ENCODE assay signal across 1 cellular context in genomic region chr17:68512247-68512966, GRCh38.
TF ChIP-seq lines count a peak whose summit lies in the region.

Gene PRKAR1A, plus strand, starts transcription at chr17:68512430. Its CDS starts 2,970 bp downstream, at chr17:68515400.

TF ChIP-seq in K562, 482 proteins besides CTCF, POLR2A, EP300 and RAD21 (continued from another document and continues in another):
- TF ChIP-seq XRCC3 (IDR thresholded peaks at IDR 0.05) (no peak), ZEB2 (IDR thresholded peaks at IDR 0.05) (no peak), ZNF696 (CRISPR knock-in tag; conservative IDR thresholded peaks at IDR 0.05) (no peak), NCOA4 (IDR thresholded peaks at IDR 0.05; ENCODE audit: partially characterized antibody) (no peak), HIVEP1 (CRISPR knock-in tag; IDR thresholded peaks at IDR 0.05) (no peak), TRIM24 (IDR thresholded peaks at IDR 0.05) (no peak), ZFP1 (CRISPR knock-in tag; IDR thresholded peaks at IDR 0.05) (no peak), ZBTB5 (IDR thresholded peaks at IDR 0.05) (no peak), SAFB2 (IDR thresholded peaks at IDR 0.05; ENCODE audit: borderline replicate concordance, low read depth, low read length, severe bottlenecking) (no peak), USF2 (CRISPR knock-in tag; IDR thresholded peaks at IDR 0.05) (no peak), ZBTB1 (CRISPR knock-in tag; IDR thresholded peaks at IDR 0.05; ENCODE audit: borderline replicate concordance, low read depth) (no peak), SRF (CRISPR knock-in tag; IDR thresholded peaks at IDR 0.05) (peak in 1 of 2 experiments; percentile 27; a peak in 1 of 4 replicates), KDM5B (IDR thresholded peaks at IDR 0.05; ENCODE audit: insufficient replicate concordance, low read depth, low read length) (peak; percentile 65), ZC3H11A (IDR thresholded peaks at IDR 0.05; ENCODE audit: low read depth, low read length) (no peak), TCF15 (CRISPR knock-in tag; IDR thresholded peaks at IDR 0.05) (no peak), BRD4 (IDR thresholded peaks at IDR 0.05) (no peak), ZNF133 (CRISPR knock-in tag; IDR thresholded peaks at IDR 0.05) (no peak), NFE2L1 (tag; IDR thresholded peaks at IDR 0.05; ENCODE audit: borderline replicate concordance, low read depth) (no peak), RBM22 (IDR thresholded peaks at IDR 0.05; ENCODE audit: low read depth, low read length, poor library complexity, severe bottlenecking) (no peak), SMARCA5 (IDR thresholded peaks at IDR 0.05) (no peak), EP400 (IDR thresholded peaks at IDR 0.05) (peak; percentile 75; the same call in 1 of the 2 replicates), CBFA2T3 (IDR thresholded peaks at IDR 0.05) (no peak), SMC3 (conservative IDR thresholded peaks at IDR 0.05; ENCODE audit: insufficient read depth, low read depth, low read length) (no peak), CGGBP1 (CRISPR knock-in tag; IDR thresholded peaks at IDR 0.05) (no peak), ZNF785 (CRISPR knock-in tag; IDR thresholded peaks at IDR 0.05) (no peak), ZNF354B (CRISPR knock-in tag; IDR thresholded peaks at IDR 0.05) (no peak), CEBPZ (IDR thresholded peaks at IDR 0.05; ENCODE audit: borderline replicate concordance, low read depth, low read length) (no peak), ZFP36 (IDR thresholded peaks at IDR 0.05; ENCODE audit: low read depth, low read length, partially characterized antibody) (no peak), SOX6 (IDR thresholded peaks at IDR 0.05) (no peak), ZNF3 (CRISPR knock-in tag; IDR thresholded peaks at IDR 0.05) (no peak), NELFE (IDR thresholded peaks at IDR 0.05; ENCODE audit: insufficient read depth, insufficient read length) (no peak), ATF2 (CRISPR knock-in tag; IDR thresholded peaks at IDR 0.05) (no peak), NCOR1 (IDR thresholded peaks at IDR 0.05) (no peak), SLC30A9 (CRISPR knock-in tag; IDR thresholded peaks at IDR 0.05) (no peak), HCFC1 (IDR thresholded peaks at IDR 0.05; ENCODE audit: low read depth, low read length) (no peak; the same call in 1 of the 2 replicates), KLF1 (tag; IDR thresholded peaks at IDR 0.05) (0 out of 2 replicates have a peak, but pooled peaks have one; percentile 13), ZNF511 (CRISPR knock-in tag; IDR thresholded peaks at IDR 0.05) (no peak), SMARCC2 (IDR thresholded peaks at IDR 0.05; ENCODE audit: low read depth) (no peak), SRSF7 (optimal IDR thresholded peaks at IDR 0.05; ENCODE audit: low read depth, low read length) (no peak), ZKSCAN1 (IDR thresholded peaks at IDR 0.05; ENCODE audit: low read depth, low read length) (no peak), SRSF9 (IDR thresholded peaks at IDR 0.05; ENCODE audit: borderline replicate concordance, low read depth, low read length) (no peak)
- TF ChIP-seq, protein P1, sequence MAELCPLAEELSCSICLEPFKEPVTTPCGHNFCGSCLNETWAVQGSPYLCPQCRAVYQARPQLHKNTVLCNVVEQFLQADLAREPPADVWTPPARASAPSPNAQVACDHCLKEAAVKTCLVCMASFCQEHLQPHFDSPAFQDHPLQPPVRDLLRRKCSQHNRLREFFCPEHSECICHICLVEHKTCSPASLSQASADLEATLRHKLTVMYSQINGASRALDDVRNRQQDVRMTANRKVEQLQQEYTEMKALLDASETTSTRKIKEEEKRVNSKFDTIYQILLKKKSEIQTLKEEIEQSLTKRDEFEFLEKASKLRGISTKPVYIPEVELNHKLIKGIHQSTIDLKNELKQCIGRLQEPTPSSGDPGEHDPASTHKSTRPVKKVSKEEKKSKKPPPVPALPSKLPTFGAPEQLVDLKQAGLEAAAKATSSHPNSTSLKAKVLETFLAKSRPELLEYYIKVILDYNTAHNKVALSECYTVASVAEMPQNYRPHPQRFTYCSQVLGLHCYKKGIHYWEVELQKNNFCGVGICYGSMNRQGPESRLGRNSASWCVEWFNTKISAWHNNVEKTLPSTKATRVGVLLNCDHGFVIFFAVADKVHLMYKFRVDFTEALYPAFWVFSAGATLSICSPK (IDR thresholded peaks at IDR 0.05; ENCODE audit: borderline replicate concordance) = no peak
- TF ChIP-seq, protein P2, sequence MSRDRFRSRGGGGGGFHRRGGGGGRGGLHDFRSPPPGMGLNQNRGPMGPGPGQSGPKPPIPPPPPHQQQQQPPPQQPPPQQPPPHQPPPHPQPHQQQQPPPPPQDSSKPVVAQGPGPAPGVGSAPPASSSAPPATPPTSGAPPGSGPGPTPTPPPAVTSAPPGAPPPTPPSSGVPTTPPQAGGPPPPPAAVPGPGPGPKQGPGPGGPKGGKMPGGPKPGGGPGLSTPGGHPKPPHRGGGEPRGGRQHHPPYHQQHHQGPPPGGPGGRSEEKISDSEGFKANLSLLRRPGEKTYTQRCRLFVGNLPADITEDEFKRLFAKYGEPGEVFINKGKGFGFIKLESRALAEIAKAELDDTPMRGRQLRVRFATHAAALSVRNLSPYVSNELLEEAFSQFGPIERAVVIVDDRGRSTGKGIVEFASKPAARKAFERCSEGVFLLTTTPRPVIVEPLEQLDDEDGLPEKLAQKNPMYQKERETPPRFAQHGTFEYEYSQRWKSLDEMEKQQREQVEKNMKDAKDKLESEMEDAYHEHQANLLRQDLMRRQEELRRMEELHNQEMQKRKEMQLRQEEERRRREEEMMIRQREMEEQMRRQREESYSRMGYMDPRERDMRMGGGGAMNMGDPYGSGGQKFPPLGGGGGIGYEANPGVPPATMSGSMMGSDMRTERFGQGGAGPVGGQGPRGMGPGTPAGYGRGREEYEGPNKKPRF (IDR thresholded peaks at IDR 0.05; ENCODE audit: low read depth, low read length) = no peak
- TF ChIP-seq, protein P3, sequence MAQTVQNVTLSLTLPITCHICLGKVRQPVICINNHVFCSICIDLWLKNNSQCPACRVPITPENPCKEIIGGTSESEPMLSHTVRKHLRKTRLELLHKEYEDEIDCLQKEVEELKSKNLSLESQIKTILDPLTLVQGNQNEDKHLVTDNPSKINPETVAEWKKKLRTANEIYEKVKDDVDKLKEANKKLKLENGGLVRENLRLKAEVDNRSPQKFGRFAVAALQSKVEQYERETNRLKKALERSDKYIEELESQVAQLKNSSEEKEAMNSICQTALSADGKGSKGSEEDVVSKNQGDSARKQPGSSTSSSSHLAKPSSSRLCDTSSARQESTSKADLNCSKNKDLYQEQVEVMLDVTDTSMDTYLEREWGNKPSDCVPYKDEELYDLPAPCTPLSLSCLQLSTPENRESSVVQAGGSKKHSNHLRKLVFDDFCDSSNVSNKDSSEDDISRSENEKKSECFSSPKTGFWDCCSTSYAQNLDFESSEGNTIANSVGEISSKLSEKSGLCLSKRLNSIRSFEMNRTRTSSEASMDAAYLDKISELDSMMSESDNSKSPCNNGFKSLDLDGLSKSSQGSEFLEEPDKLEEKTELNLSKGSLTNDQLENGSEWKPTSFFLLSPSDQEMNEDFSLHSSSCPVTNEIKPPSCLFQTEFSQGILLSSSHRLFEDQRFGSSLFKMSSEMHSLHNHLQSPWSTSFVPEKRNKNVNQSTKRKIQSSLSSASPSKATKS (CRISPR knock-in tag; IDR thresholded peaks at IDR 0.05) = no peak
- TF ChIP-seq, protein P4, sequence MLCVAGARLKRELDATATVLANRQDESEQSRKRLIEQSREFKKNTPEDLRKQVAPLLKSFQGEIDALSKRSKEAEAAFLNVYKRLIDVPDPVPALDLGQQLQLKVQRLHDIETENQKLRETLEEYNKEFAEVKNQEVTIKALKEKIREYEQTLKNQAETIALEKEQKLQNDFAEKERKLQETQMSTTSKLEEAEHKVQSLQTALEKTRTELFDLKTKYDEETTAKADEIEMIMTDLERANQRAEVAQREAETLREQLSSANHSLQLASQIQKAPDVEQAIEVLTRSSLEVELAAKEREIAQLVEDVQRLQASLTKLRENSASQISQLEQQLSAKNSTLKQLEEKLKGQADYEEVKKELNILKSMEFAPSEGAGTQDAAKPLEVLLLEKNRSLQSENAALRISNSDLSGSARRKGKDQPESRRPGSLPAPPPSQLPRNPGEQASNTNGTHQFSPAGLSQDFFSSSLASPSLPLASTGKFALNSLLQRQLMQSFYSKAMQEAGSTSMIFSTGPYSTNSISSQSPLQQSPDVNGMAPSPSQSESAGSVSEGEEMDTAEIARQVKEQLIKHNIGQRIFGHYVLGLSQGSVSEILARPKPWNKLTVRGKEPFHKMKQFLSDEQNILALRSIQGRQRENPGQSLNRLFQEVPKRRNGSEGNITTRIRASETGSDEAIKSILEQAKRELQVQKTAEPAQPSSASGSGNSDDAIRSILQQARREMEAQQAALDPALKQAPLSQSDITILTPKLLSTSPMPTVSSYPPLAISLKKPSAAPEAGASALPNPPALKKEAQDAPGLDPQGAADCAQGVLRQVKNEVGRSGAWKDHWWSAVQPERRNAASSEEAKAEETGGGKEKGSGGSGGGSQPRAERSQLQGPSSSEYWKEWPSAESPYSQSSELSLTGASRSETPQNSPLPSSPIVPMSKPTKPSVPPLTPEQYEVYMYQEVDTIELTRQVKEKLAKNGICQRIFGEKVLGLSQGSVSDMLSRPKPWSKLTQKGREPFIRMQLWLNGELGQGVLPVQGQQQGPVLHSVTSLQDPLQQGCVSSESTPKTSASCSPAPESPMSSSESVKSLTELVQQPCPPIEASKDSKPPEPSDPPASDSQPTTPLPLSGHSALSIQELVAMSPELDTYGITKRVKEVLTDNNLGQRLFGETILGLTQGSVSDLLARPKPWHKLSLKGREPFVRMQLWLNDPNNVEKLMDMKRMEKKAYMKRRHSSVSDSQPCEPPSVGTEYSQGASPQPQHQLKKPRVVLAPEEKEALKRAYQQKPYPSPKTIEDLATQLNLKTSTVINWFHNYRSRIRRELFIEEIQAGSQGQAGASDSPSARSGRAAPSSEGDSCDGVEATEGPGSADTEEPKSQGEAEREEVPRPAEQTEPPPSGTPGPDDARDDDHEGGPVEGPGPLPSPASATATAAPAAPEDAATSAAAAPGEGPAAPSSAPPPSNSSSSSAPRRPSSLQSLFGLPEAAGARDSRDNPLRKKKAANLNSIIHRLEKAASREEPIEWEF (CRISPR knock-in tag; IDR thresholded peaks at IDR 0.05) = no peak
